ENCODE assay signal across 8 cellular contexts in the genomic region with DNA sequence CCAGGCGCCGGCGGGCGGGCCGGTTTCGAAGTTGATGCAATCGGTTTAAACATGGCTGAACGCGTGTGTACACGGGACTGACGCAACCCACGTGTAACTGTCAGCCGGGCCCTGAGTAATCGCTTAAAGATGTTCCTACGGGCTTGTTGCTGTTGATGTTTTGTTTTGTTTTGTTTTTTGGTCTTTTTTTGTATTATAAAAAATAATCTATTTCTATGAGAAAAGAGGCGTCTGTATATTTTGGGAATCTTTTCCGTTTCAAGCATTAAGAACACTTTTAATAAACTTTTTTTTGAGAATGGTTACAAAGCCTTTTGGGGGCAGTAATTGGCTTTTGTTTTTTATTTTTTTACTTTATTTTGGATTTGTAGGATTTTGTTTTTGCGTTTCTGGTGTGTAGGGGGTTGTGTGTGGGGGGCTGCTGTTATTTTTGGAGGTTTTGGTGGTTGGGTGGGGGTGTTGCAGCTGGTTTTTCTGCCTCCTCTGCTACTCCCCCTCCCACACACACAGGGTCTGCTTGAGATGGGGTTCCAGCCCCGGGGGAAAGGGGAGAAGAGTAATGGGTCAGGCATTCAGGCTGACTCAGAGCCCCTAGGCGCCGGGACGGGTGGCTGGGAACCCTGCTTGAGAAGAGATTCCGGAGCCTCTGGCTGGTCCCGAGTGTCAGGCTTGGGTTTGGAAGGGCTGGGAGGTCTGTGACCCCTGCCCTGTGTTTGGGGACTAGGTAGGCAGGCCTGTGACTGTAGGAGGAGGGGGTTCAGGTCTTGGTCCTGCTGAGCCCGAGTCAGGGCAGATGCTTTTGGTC. TPM values are rescaled to one million over a fixed set of nuclear protein-coding genes. Genes with fewer than 3 reads are reported as not detected.
DNase-seq lines count a peak whose midpoint lies in the region; ATAC-seq and TF ChIP-seq lines count a peak whose summit lies in the region.

No MANE protein-coding gene starts in this region.

- TF ChIP-seq CTCF in Caco-2 (IDR thresholded peaks at IDR 0.05; ENCODE audit: insufficient read depth in 1 of 2, low read depth in 1 of 2, low read length in 1 of 2, severe bottlenecking in 1 of 2, unreplicated experiment in 1 of 2) = no peak
- no peak for TF ChIP-seq CTCF in HFF-Myc (IDR thresholded peaks at IDR 0.05; ENCODE audit: low read depth, low read length, missing control alignments)
- TF ChIP-seq CTCF in omental fat pad (IDR thresholded peaks at IDR 0.05) = no peak

- H3K4me3 ChIP-seq in Caco-2 (ENCODE audit: low read depth, low read length) (peak overlapping the region; percentile 96), HFF-Myc (replicated peaks; ENCODE audit: low read depth, low read length) (peak overlapping the region; percentile 87)

- peak; percentile 97 to 98 for DNase-seq in Caco-2
- DNase-seq in HFF-Myc (ENCODE audit: extremely low read depth, low read depth) = no peak
- peak; percentile 75 for DNase-seq in NCI-H2227 (lab: John Stamatoyannopoulos, UW; ENCODE audit: unreplicated experiment)
- DNase-seq in activated CD4-positive, CD25-positive, alpha-beta regulatory T cell treated with anti-CD3 and anti-CD28 coated beads, Interleukin-2, amount 50 U/mL, for 72 hours = peak; percentile 79
- DNase-seq in cerebellar cortex (ENCODE audit: low spot score) = peak; percentile 60
- peak; percentile 83 to 85 for DNase-seq in stimulated activated CD4-positive, alpha-beta T cell treated with anti-CD3 and anti-CD28 coated beads, Interleukin-2, amount 100 ng/mL, for 24 hours
- DNase-seq in omental fat pad (ENCODE audit: low spot score) = no peak

- H3K4me3 Mint-ChIP-seq in Caco-2 (ENCODE audit: unreplicated experiment) = peak overlapping the region; percentile 94

- peak overlapping the region; percentile 99 for H3K27ac Mint-ChIP-seq in Caco-2 (ENCODE audit: unreplicated experiment)

- CTCF ChIA-PET in Caco-2 (lab: Charles Lee) = interaction anchor here (0.6 to 5.5 kb wide), 5 partner anchors 14 to 272 kb away, joined by 3 to 31 read pairs (median 5); no protein-coding TSS in a partner anchor

- ATAC-seq in omental fat pad (ENCODE audit: low FRiP score) = no peak

- no peaks in the 10 kb centered on the region for H3K27me3 ChIP-seq in Caco-2 (replicated peaks; ENCODE audit: control insufficient read depth, insufficient read depth, low read length)
- H3K27me3 ChIP-seq in layer of hippocampus (ENCODE audit: control insufficient read depth, insufficient read depth, low read length) = peaks cover 4% of the 10 kb centered on the region

- intact Hi-C loops in Caco-2 (cut with micrococcal nuclease; ENCODE audit: unreplicated experiment) = loop anchor here (1.0 to 10.0 kb wide), 3 partner anchors 24 to 572 kb away; no protein-coding TSS in a partner anchor

- peak overlapping the region; percentile 66 for H3K27ac ChIP-seq in layer of hippocampus (ENCODE audit: low read depth, low read length)

- peaks cover 73% of the 10 kb centered on the region for H3K36me3 Mint-ChIP-seq in Caco-2 (ENCODE audit: insufficient read depth, unreplicated experiment)

- peaks cover 2% of the 10 kb centered on the region; the same call in 1 of the 2 replicates for H3K36me3 ChIP-seq in Caco-2 (ENCODE audit: control insufficient read depth, insufficient read depth, low read length)

- peaks cover 42% of the 10 kb centered on the region for H3K4me1 ChIP-seq in Caco-2

- POLR2A ChIA-PET in Caco-2 (lab: Charles Lee) = interaction anchor here (0.5 to 3.0 kb wide), 3 partner anchors 24 to 738 kb away, joined by 4 to 32 read pairs (median 7); partner anchors contain the start of gene PEDS1

- H3K4me1 Mint-ChIP-seq in Caco-2 (ENCODE audit: low read depth, unreplicated experiment) = peaks cover 56% of the 10 kb centered on the region

- H3K9me3 Mint-ChIP-seq in Caco-2 (ENCODE audit: unreplicated experiment) = no peaks in the 10 kb centered on the region

- no TSS peak for BruUV-seq in Caco-2 (replicated peaks; lab: Mats Ljungman, UMichigan)

- H3K9me3 ChIP-seq in Caco-2 = no peaks in the 10 kb centered on the region

- H3K27me3 Mint-ChIP-seq in Caco-2 (ENCODE audit: insufficient read depth, unreplicated experiment) = no peaks in the 10 kb centered on the region

RNA-seq across cellular contexts. Expression of gene CEBPB, which starts 1.9 kb away (rescaled TPM):
- total RNA-seq in Caco-2 (2022) (160 and 183 TPM in 2 replicates), omental fat pad (100 to 1,000 TPM; 158 to 345 (median 227) TPM)

RNA-seq across cellular contexts. Expression of gene PEDS1, which starts 39.0 kb away (rescaled TPM):
- total RNA-seq in Caco-2 (2022) = 78.3 and 84.1 TPM in 2 replicates
- total RNA-seq in omental fat pad = 10 to 100 TPM; 20.8 to 61.5 (median 29.0) TPM

Comparison
In these comparisons a context has a peak if more than half of its experiments do, and no peak if none do; other contexts are left out.
1. DNase-seq: peak in Caco-2 (2 of 2), NCI-H2227 (single experiment), activated CD4-positive, CD25-positive, alpha-beta regulatory T cell treated with anti-CD3 and anti-CD28 coated beads, Interleukin-2, amount 50 U/mL, for 72 hours (single experiment), cerebellar cortex (single experiment) and stimulated activated CD4-positive, alpha-beta T cell treated with anti-CD3 and anti-CD28 coated beads, Interleukin-2, amount 100 ng/mL, for 24 hours (2 of 2); none in HFF-Myc (single experiment) and omental fat pad (single experiment).